In genomic region chr5:32020971-32021370, GRCh38 we compare ENCODE assay signal across 25 cellular contexts.
DNase-seq lines count a peak whose midpoint lies in the region; ATAC-seq and TF ChIP-seq lines count a peak whose summit lies in the region.
"Had no signal": no experiment of that assay in that cellular context is flagged by ENCODE, and none has a peak within 500 bp of the region (broad histone marks: within the 10 kb centered on the region; RNA-seq: fewer than 3 reads in every experiment).

No MANE protein-coding gene starts in this region.

- peak overlapping the region; percentile 19 for H3K4me3 Mint-ChIP-seq in activated CD8-positive, alpha-beta T cell treated with anti-CD3 and anti-CD28 coated beads, Interleukin-2, amount 10 ng/mL, durations not matched to agents 7 days and 5 days
- no peak overlapping the region for H3K4me3 Mint-ChIP-seq in activated CD8-positive, alpha-beta T cell treated with anti-CD3 and anti-CD28 coated beads for 36 hours
- peak overlapping the region; percentile 68 for H3K4me3 Mint-ChIP-seq in activated naive CD8-positive, alpha-beta T cell
- H3K4me3 Mint-ChIP-seq: activated CD4-positive, alpha-beta memory T cell treated with anti-CD3 and anti-CD28 coated beads for 36 hours; HFFc6 had no signal

- H3K27me3 ChIP-seq in DOHH2 (ENCODE audit: control insufficient read depth, low read length) (no peaks in the 10 kb centered on the region), esophagus muscularis mucosa (no peaks in the 10 kb centered on the region)
- H3K27me3 ChIP-seq: BLaER1 treated with 17β-estradiol and CSF1 and Interleukin-3, amounts not matched to agents 10 nM and 100 nM; MG63; right atrium auricular region; vagina had no signal

- H3K9me3 Mint-ChIP-seq in activated CD8-positive, alpha-beta T cell treated with anti-CD3 and anti-CD28 coated beads, Interleukin-2, amount 10 ng/mL, durations not matched to agents 7 days and 5 days (ENCODE audit: insufficient read depth) = no peaks in the 10 kb centered on the region
- H3K9me3 Mint-ChIP-seq in activated CD8-positive, alpha-beta T cell treated with anti-CD3 and anti-CD28 coated beads for 36 hours = no peaks in the 10 kb centered on the region
- H3K9me3 Mint-ChIP-seq in activated naive CD8-positive, alpha-beta T cell (ENCODE audit: low read depth) = no peaks in the 10 kb centered on the region
- H3K9me3 Mint-ChIP-seq: activated CD4-positive, alpha-beta memory T cell treated with anti-CD3 and anti-CD28 coated beads for 36 hours; HFFc6 had no signal

- peak overlapping the region; percentile 26 for H3K27ac Mint-ChIP-seq in activated CD8-positive, alpha-beta T cell treated with anti-CD3 and anti-CD28 coated beads, Interleukin-2, amount 10 ng/mL, durations not matched to agents 7 days and 5 days
- H3K27ac Mint-ChIP-seq in activated CD8-positive, alpha-beta T cell treated with anti-CD3 and anti-CD28 coated beads for 36 hours = no peak overlapping the region
- no peak overlapping the region for H3K27ac Mint-ChIP-seq in activated naive CD8-positive, alpha-beta T cell
- H3K27ac Mint-ChIP-seq: HFFc6 had no signal

- H3K79me2 ChIP-seq in DOHH2 (ENCODE audit: control insufficient read depth, low read length) = peaks cover 30% of the 10 kb centered on the region

- no peak for TF ChIP-seq POLR2A in esophagus muscularis mucosa (IDR thresholded peaks at IDR 0.05; ENCODE audit: low read depth)

- CTCF ChIA-PET in activated CD8-positive, alpha-beta T cell treated with anti-CD3 and anti-CD28 coated beads, Interleukin-2, amount 10 ng/mL, durations not matched to agents 7 days and 5 days (lab: Charles Lee) = no interaction called here
- CTCF ChIA-PET in activated CD8-positive, alpha-beta T cell treated with anti-CD3 and anti-CD28 coated beads for 36 hours (lab: Charles Lee) = no interaction called here

- whole genome bisulfite sequencing in esophagus muscularis mucosa = 92% methylated on average over 6 of the region's 6 CpGs

- H3K4me1 Mint-ChIP-seq in activated CD8-positive, alpha-beta T cell treated with anti-CD3 and anti-CD28 coated beads, Interleukin-2, amount 10 ng/mL, durations not matched to agents 7 days and 5 days (ENCODE audit: low read depth) = peaks cover 11% of the 10 kb centered on the region
- peaks cover 4% of the 10 kb centered on the region for H3K4me1 Mint-ChIP-seq in activated CD8-positive, alpha-beta T cell treated with anti-CD3 and anti-CD28 coated beads for 36 hours (ENCODE audit: low read depth)
- peaks cover 14% of the 10 kb centered on the region for H3K4me1 Mint-ChIP-seq in activated naive CD8-positive, alpha-beta T cell (ENCODE audit: low read depth)

- no peak for TF ChIP-seq EP300 in esophagus muscularis mucosa (IDR thresholded peaks at IDR 0.05)

- no peak for DNase-seq in activated CD8-positive, alpha-beta T cell treated with anti-CD3 and anti-CD28 coated beads, Interleukin-2, amount 10 ng/mL, durations not matched to agents 7 days and 5 days
- DNase-seq in activated CD8-positive, alpha-beta T cell treated with anti-CD3 and anti-CD28 coated beads for 36 hours = no peak
- no peak for DNase-seq in sciatic nerve (ENCODE audit: low spot score)
- no peak for DNase-seq in NCI-H524 treated with DMSO at 0.1 percent for 48 hours (lab: John Stamatoyannopoulos, UW)
- DNase-seq in esophagus muscularis mucosa (ENCODE audit: extremely low spot score) = no peak
- DNase-seq: activated CD4-positive, alpha-beta memory T cell treated with anti-CD3 and anti-CD28 coated beads for 36 hours; DMS 273 treated with DMSO at 0.1 percent for 48 hours; foreskin melanocyte; GDM1; HFFc6; kidney; MG63; NCI-H146; NCI-H2171; NCI-H69; Right ventricle myocardium superior; stimulated activated CD8-positive, alpha-beta memory T cell treated with anti-CD3 and anti-CD28 coated beads, Interleukin-4, amount 100 ng/mL, for 48 hours; SW 1271 had no signal

- H3K27ac ChIP-seq in DOHH2 (ENCODE audit: low read depth, low read length) (0 out of 2 replicates have a peak overlapping the region, but pooled peaks have one; percentile 59), esophagus muscularis mucosa (replicated peaks in 1 of 4) (no peak overlapping the region)
- H3K27ac ChIP-seq: HL-60, right atrium auricular region, vagina had no signal

- no peaks in the 10 kb centered on the region for H4K20me1 ChIP-seq in DOHH2 (ENCODE audit: control insufficient read depth, insufficient read depth, low read depth, low read length)
- H4K20me1 ChIP-seq: BLaER1 treated with 17β-estradiol and CSF1 and Interleukin-3, amounts not matched to agents 10 nM and 100 nM had no signal

- H3K27me3 Mint-ChIP-seq in activated CD8-positive, alpha-beta T cell treated with anti-CD3 and anti-CD28 coated beads, Interleukin-2, amount 10 ng/mL, durations not matched to agents 7 days and 5 days (ENCODE audit: low read depth) = no peaks in the 10 kb centered on the region
- no peaks in the 10 kb centered on the region for H3K27me3 Mint-ChIP-seq in activated CD8-positive, alpha-beta T cell treated with anti-CD3 and anti-CD28 coated beads for 36 hours
- H3K27me3 Mint-ChIP-seq in activated naive CD8-positive, alpha-beta T cell = no peaks in the 10 kb centered on the region
- H3K27me3 Mint-ChIP-seq: activated CD4-positive, alpha-beta memory T cell treated with anti-CD3 and anti-CD28 coated beads for 36 hours had no signal

- no peaks in the 10 kb centered on the region for H3K36me3 Mint-ChIP-seq in activated CD8-positive, alpha-beta T cell treated with anti-CD3 and anti-CD28 coated beads, Interleukin-2, amount 10 ng/mL, durations not matched to agents 7 days and 5 days (ENCODE audit: low read depth)
- no peaks in the 10 kb centered on the region for H3K36me3 Mint-ChIP-seq in activated CD8-positive, alpha-beta T cell treated with anti-CD3 and anti-CD28 coated beads for 36 hours (ENCODE audit: low read depth)
- peaks cover 2% of the 10 kb centered on the region for H3K36me3 Mint-ChIP-seq in activated naive CD8-positive, alpha-beta T cell
- H3K36me3 Mint-ChIP-seq: activated CD4-positive, alpha-beta memory T cell treated with anti-CD3 and anti-CD28 coated beads for 36 hours had no signal

- no peaks in the 10 kb centered on the region for H3K9me2 ChIP-seq in DOHH2 (replicated peaks; ENCODE audit: control insufficient read depth, low read length)

- intact Hi-C loops in activated CD8-positive, alpha-beta T cell treated with anti-CD3 and anti-CD28 coated beads for 36 hours (cut with micrococcal nuclease) = no loop called here
- intact Hi-C loops in sciatic nerve (cut with DNase I) = no loop called here
- intact Hi-C loops in esophagus muscularis mucosa (cut with DNase I) = no loop called here

- peak overlapping the region; percentile 91 for H3K4me2 ChIP-seq in DOHH2 (ENCODE audit: low read length)

- H3F3A ChIP-seq in DOHH2 (ENCODE audit: control insufficient read depth, insufficient read depth) = peaks cover 6% of the 10 kb centered on the region

- H3K4me1 ChIP-seq in DOHH2 (ENCODE audit: control insufficient read depth, low read length) (peaks cover 51% of the 10 kb centered on the region), esophagus muscularis mucosa (peaks cover 11 to 33% (median 22%) of the 10 kb centered on the region in 4 donors)

- H3K36me3 ChIP-seq in DOHH2 (ENCODE audit: control insufficient read depth, low read length) = peaks cover 11% of the 10 kb centered on the region
- H3K36me3 ChIP-seq in esophagus muscularis mucosa = no peaks in the 10 kb centered on the region
- H3K36me3 ChIP-seq: BLaER1 treated with 17β-estradiol and CSF1 and Interleukin-3, amounts not matched to agents 10 nM and 100 nM; MG63; right atrium auricular region; vagina had no signal

- no peak overlapping the region for H3K4me3 ChIP-seq in DOHH2 (ENCODE audit: low read length)
- no peak overlapping the region for H3K4me3 ChIP-seq in esophagus muscularis mucosa
- H3K4me3 ChIP-seq: MG63, right atrium auricular region, vagina had no signal

- TF ChIP-seq CTCF in activated CD8-positive, alpha-beta T cell treated with anti-CD3 and anti-CD28 coated beads for 36 hours (IDR thresholded peaks at IDR 0.05) = no peak
- TF ChIP-seq CTCF in DOHH2 (IDR thresholded peaks at IDR 0.05; ENCODE audit: low read depth, low read length, poor library complexity, severe bottlenecking) (no peak), esophagus muscularis mucosa (IDR thresholded peaks at IDR 0.05) (no peak)

- no peak for ATAC-seq in activated CD8-positive, alpha-beta T cell treated with anti-CD3 and anti-CD28 coated beads, Interleukin-2, amount 10 ng/mL, durations not matched to agents 7 days and 5 days
- no peak for ATAC-seq in activated CD8-positive, alpha-beta T cell treated with anti-CD3 and anti-CD28 coated beads for 36 hours
- ATAC-seq in sciatic nerve (peak; percentile 35), GM21786 (IDR thresholded peaks at IDR 0.05; ENCODE audit: unreplicated experiment) (no peak)

- POLR2A ChIA-PET in activated CD8-positive, alpha-beta T cell treated with anti-CD3 and anti-CD28 coated beads, Interleukin-2, amount 10 ng/mL, durations not matched to agents 7 days and 5 days (lab: Charles Lee) = no interaction called here
- POLR2A ChIA-PET in activated CD8-positive, alpha-beta T cell treated with anti-CD3 and anti-CD28 coated beads for 36 hours (lab: Charles Lee) = no interaction called here

- H3K9me3 ChIP-seq in DOHH2 (ENCODE audit: control insufficient read depth, insufficient read depth, low read length) = no peaks in the 10 kb centered on the region
- H3K9me3 ChIP-seq in esophagus muscularis mucosa = no peaks in the 10 kb centered on the region
- H3K9me3 ChIP-seq: BLaER1 treated with 17β-estradiol and CSF1 and Interleukin-3, amounts not matched to agents 10 nM and 100 nM; MG63; right atrium auricular region; vagina had no signal
